ENCODE assay signal across 11 cellular contexts in genomic region chr10:131311661-131312260, GRCh38. TPM values are rescaled to one million over a fixed set of nuclear protein-coding genes. Genes with fewer than 3 reads are reported as not detected.
DNase-seq lines count a peak whose midpoint lies in the region; ATAC-seq and TF ChIP-seq lines count a peak whose summit lies in the region.
"Had no signal": no experiment of that assay in that cellular context is flagged by ENCODE, and none has a peak within 500 bp of the region (broad histone marks: within the 10 kb centered on the region; RNA-seq: fewer than 3 reads in every experiment).

Gene TCERG1L (minus strand): TSS chr10:131311721. CDS start chr10:131311635, 86 bp downstream.

- no peaks in the 10 kb centered on the region for H3K4me1 ChIP-seq in Caco-2

- peak; percentile 29 for ATAC-seq in activated T-helper 17 cell treated with anti-CD3 and anti-CD28 coated beads, Interleukin-2, amount 50 U/mL, for 72 hours (replicated peaks)
- ATAC-seq in memory B cell (ENCODE audit: low read depth) (no peak), HG02970 (IDR thresholded peaks at IDR 0.05; ENCODE audit: low FRiP score, unreplicated experiment) (no peak), GM21528 (IDR thresholded peaks at IDR 0.05; ENCODE audit: low FRiP score, unreplicated experiment) (no peak)

- H3K4me3 Mint-ChIP-seq in activated T-helper 17 cell treated with anti-CD3 and anti-CD28 coated beads, Interleukin-2, amount 50 U/mL, for 72 hours, result peak within 1 kb of the TSS; percentile 37
- H3K4me3 Mint-ChIP-seq in memory B cell, result peak within 1 kb of the TSS; percentile 27
- H3K4me3 Mint-ChIP-seq in Caco-2 (ENCODE audit: unreplicated experiment), result no peak within 1 kb of the TSS

- H3K36me3 ChIP-seq in Caco-2 (ENCODE audit: control insufficient read depth, insufficient read depth, low read length), result no peaks in the 10 kb centered on the region

- no peak within 1 kb of the TSS for H3K4me3 ChIP-seq in Caco-2 (ENCODE audit: low read depth, low read length)

- DNase-seq in stimulated activated CD4-positive, alpha-beta T cell treated with anti-CD3 and anti-CD28 coated beads, Interleukin-1b, Interleukin-23, amount 100 ng/mL, for 48 hours, result peak; percentile 21
- no peak for DNase-seq in stimulated activated CD4-positive, alpha-beta T cell treated with anti-CD3 and anti-CD28 coated beads, Interleukin-4, amount 100 ng/mL, for 24 hours
- DNase-seq in memory B cell (ENCODE audit: low spot score in 2 of 2), result no peak
- DNase-seq in Caco-2, result no peak
- DNase-seq in SKM-1 (lab: John Stamatoyannopoulos, UW; ENCODE audit: unreplicated experiment), result no peak
- DNase-seq: activated effector memory CD4-positive, alpha-beta T cell treated with Interleukin-2 at 50 U/mL for 16 hours; NCI-H2081 treated with DMSO at 0.1 percent for 48 hours had no signal

- CTCF ChIA-PET in Caco-2 (lab: Charles Lee), result no interaction called here

- peaks cover 31% of the 10 kb centered on the region for H3K27me3 Mint-ChIP-seq in activated T-helper 17 cell treated with anti-CD3 and anti-CD28 coated beads, Interleukin-2, amount 50 U/mL, for 72 hours
- H3K27me3 Mint-ChIP-seq in memory B cell, result peaks cover 24% of the 10 kb centered on the region
- H3K27me3 Mint-ChIP-seq in Caco-2 (ENCODE audit: insufficient read depth, unreplicated experiment), result no peaks in the 10 kb centered on the region

- POLR2A ChIA-PET in Caco-2 (lab: Charles Lee), result no interaction called here

- no TSS peak for BruUV-seq in Caco-2 (replicated peaks; lab: Mats Ljungman, UMichigan)

- H3K9me3 ChIP-seq in Caco-2, result 0 out of 2 replicates have a peak, but pooled peaks cover 5% of the 10 kb centered on the region

- no peak for TF ChIP-seq CTCF in Caco-2 (IDR thresholded peaks at IDR 0.05; ENCODE audit: insufficient read depth in 1 of 2, low read depth in 1 of 2, low read length in 1 of 2, severe bottlenecking in 1 of 2, unreplicated experiment in 1 of 2)

- no peaks in the 10 kb centered on the region for H3K9me3 Mint-ChIP-seq in activated T-helper 17 cell treated with anti-CD3 and anti-CD28 coated beads, Interleukin-2, amount 50 U/mL, for 72 hours
- H3K9me3 Mint-ChIP-seq in memory B cell (no peaks in the 10 kb centered on the region), Caco-2 (ENCODE audit: unreplicated experiment) (no peaks in the 10 kb centered on the region)

- no peak within 1 kb of the TSS for H3K27ac Mint-ChIP-seq in activated T-helper 17 cell treated with anti-CD3 and anti-CD28 coated beads, Interleukin-2, amount 50 U/mL, for 72 hours
- no peak within 1 kb of the TSS for H3K27ac Mint-ChIP-seq in memory B cell
- no peak within 1 kb of the TSS for H3K27ac Mint-ChIP-seq in Caco-2 (ENCODE audit: unreplicated experiment)

- intact Hi-C loops in Caco-2 (cut with micrococcal nuclease; ENCODE audit: unreplicated experiment), result no loop called here

- H3K4me1 Mint-ChIP-seq in activated T-helper 17 cell treated with anti-CD3 and anti-CD28 coated beads, Interleukin-2, amount 50 U/mL, for 72 hours, result no peaks in the 10 kb centered on the region
- H3K4me1 Mint-ChIP-seq in memory B cell (no peaks in the 10 kb centered on the region), Caco-2 (ENCODE audit: low read depth, unreplicated experiment) (no peaks in the 10 kb centered on the region)

- no peaks in the 10 kb centered on the region for H3K36me3 Mint-ChIP-seq in activated T-helper 17 cell treated with anti-CD3 and anti-CD28 coated beads, Interleukin-2, amount 50 U/mL, for 72 hours (ENCODE audit: low read depth)
- H3K36me3 Mint-ChIP-seq in memory B cell, result no peaks in the 10 kb centered on the region
- no peaks in the 10 kb centered on the region for H3K36me3 Mint-ChIP-seq in Caco-2 (ENCODE audit: insufficient read depth, unreplicated experiment)

- no peaks in the 10 kb centered on the region for H3K27me3 ChIP-seq in Caco-2 (replicated peaks; ENCODE audit: control insufficient read depth, insufficient read depth, low read length)

RNA-seq across cellular contexts. Expression of gene TCERG1L, which starts in this region (rescaled TPM):
- total RNA-seq in activated T-helper 17 cell treated with anti-CD3 and anti-CD28 coated beads, Interleukin-2, amount 50 U/mL, for 72 hours, result under 1 TPM in 1 of 2 donors, not detected in 1; 0.05 TPM
- not detected in 2 replicates for total RNA-seq in Caco-2 (2022)
- total RNA-seq: H4 had no signal

Comparison
In these comparisons a context has a peak if more than half of its experiments do, and no peak if none do; other contexts are left out.
1. Peak in ATAC-seq in activated T-helper 17 cell treated with anti-CD3 and anti-CD28 coated beads, Interleukin-2, amount 50 U/mL, for 72 hours; RNA of the gene not detected or under 1 TPM.